ENCODE assay signal across 10 cellular contexts in genomic region chr22:40714514-40714966, GRCh38. TPM values are rescaled to one million over a fixed set of nuclear protein-coding genes. Genes with fewer than 3 reads are reported as not detected.
DNase-seq lines count a peak whose midpoint lies in the region; ATAC-seq and TF ChIP-seq lines count a peak whose summit lies in the region.
"Had no signal": no experiment of that assay in that cellular context is flagged by ENCODE, and none has a peak within 500 bp of the region (broad histone marks: within the 10 kb centered on the region; RNA-seq: fewer than 3 reads in every experiment).

No MANE protein-coding gene starts in this region.

- no peaks in the 10 kb centered on the region for H3K36me3 Mint-ChIP-seq in naive thymus-derived CD8-positive, alpha-beta T cell
- no peaks in the 10 kb centered on the region for H3K36me3 Mint-ChIP-seq in activated CD4-positive, alpha-beta memory T cell treated with anti-CD3 and anti-CD28 coated beads for 36 hours

- peak overlapping the region in 9 of 10 donors; percentile 19 to 78 (median 62) for H3K4me3 Mint-ChIP-seq in naive thymus-derived CD8-positive, alpha-beta T cell
- no peak overlapping the region for H3K4me3 Mint-ChIP-seq in activated CD4-positive, alpha-beta memory T cell treated with anti-CD3 and anti-CD28 coated beads for 36 hours

- peaks cover 10 to 30% (median 23%) of the 10 kb centered on the region in 4 donors for H3K4me1 Mint-ChIP-seq in naive thymus-derived CD8-positive, alpha-beta T cell
- peaks cover 12% of the 10 kb centered on the region for H3K4me1 Mint-ChIP-seq in activated CD4-positive, alpha-beta memory T cell treated with anti-CD3 and anti-CD28 coated beads for 36 hours (ENCODE audit: low read depth)

- no peaks in the 10 kb centered on the region for H3K27me3 Mint-ChIP-seq in naive thymus-derived CD8-positive, alpha-beta T cell
- H3K27me3 Mint-ChIP-seq in activated CD4-positive, alpha-beta memory T cell treated with anti-CD3 and anti-CD28 coated beads for 36 hours = peaks cover 7% of the 10 kb centered on the region

- no peak for TF ChIP-seq CTCF in choroid plexus epithelial cell (conservative IDR thresholded peaks at IDR 0.05; ENCODE audit: low read depth, low read length)

- no peaks in the 10 kb centered on the region for H3K9me3 Mint-ChIP-seq in naive thymus-derived CD8-positive, alpha-beta T cell
- H3K9me3 Mint-ChIP-seq in activated CD4-positive, alpha-beta memory T cell treated with anti-CD3 and anti-CD28 coated beads for 36 hours = no peaks in the 10 kb centered on the region

- no peak overlapping the region for H3K4me3 ChIP-seq in choroid plexus epithelial cell (ENCODE audit: low read depth, low read length)
- H3K4me3 ChIP-seq: upper lobe of right lung had no signal

- intact Hi-C loops in activated CD4-positive, alpha-beta memory T cell treated with anti-CD3 and anti-CD28 coated beads for 36 hours (cut with micrococcal nuclease) = loop anchor here (10.0 kb wide), 1 partner anchor 100 kb away; the partner anchor contains the start of gene SLC25A17

- CTCF ChIA-PET in activated CD4-positive, alpha-beta memory T cell treated with anti-CD3 and anti-CD28 coated beads for 36 hours (lab: Charles Lee) = interaction anchor here (1.8 kb wide), 1 partner anchor 31 kb away, joined by 7 read pairs; no protein-coding TSS in a partner anchor

- H3K27ac Mint-ChIP-seq in naive thymus-derived CD8-positive, alpha-beta T cell = peak overlapping the region in 4 of 10 donors; percentile 46 to 60 (median 53)
- no peak overlapping the region for H3K27ac Mint-ChIP-seq in activated CD4-positive, alpha-beta memory T cell treated with anti-CD3 and anti-CD28 coated beads for 36 hours

- DNase-seq in C1 segment of cervical spinal cord (lab: John Stamatoyannopoulos, UW) (peak in 8 of 14 donors; percentile 4 to 38 (median 6)), M059J (ENCODE audit: low read depth) (peak; percentile 86), choroid plexus epithelial cell (ENCODE audit: low read depth) (peak; percentile 83), T-helper 9 cell (no peak), foreskin melanocyte (no peak)
- peak in 1 of 10 donors; percentile 6 for DNase-seq in naive thymus-derived CD8-positive, alpha-beta T cell
- DNase-seq in activated CD4-positive, alpha-beta memory T cell treated with anti-CD3 and anti-CD28 coated beads for 36 hours = no peak
- DNase-seq: NCI-H1930, upper lobe of right lung had no signal

- POLR2A ChIA-PET in naive thymus-derived CD8-positive, alpha-beta T cell (lab: Charles Lee) = interaction anchor here (0.5 to 1.3 kb wide), 4 partner anchors 10 to 687 kb away, joined by 3 to 6 read pairs (median 4); no protein-coding TSS in a partner anchor
- POLR2A ChIA-PET in activated CD4-positive, alpha-beta memory T cell treated with anti-CD3 and anti-CD28 coated beads for 36 hours (lab: Charles Lee) = interaction anchor here (1.2 kb wide), 1 partner anchor 12 kb away, joined by 4 read pairs; no protein-coding TSS in a partner anchor

- peak in 1 of 2 donors; percentile 24 for ATAC-seq in naive thymus-derived CD8-positive, alpha-beta T cell
- no peak for ATAC-seq in GM21723 (IDR thresholded peaks at IDR 0.05; ENCODE audit: unreplicated experiment)
- ATAC-seq: upper lobe of right lung had no signal

RNA-seq across cellular contexts. Expression of gene MCHR1, which starts 35.3 kb away (rescaled TPM):
- total RNA-seq in M059J (2014; rRNA removed; shearing (Covaris generic)) = 0.07 TPM in 1 of 2 replicates, not detected in the other
- total RNA-seq in naive thymus-derived CD8-positive, alpha-beta T cell = not detected
- polyA plus RNA-seq in naive thymus-derived CD8-positive, alpha-beta T cell = under 1 TPM in 1 of 3 donors, not detected in 2; 0.16 TPM
- total RNA-seq in activated CD4-positive, alpha-beta memory T cell treated with anti-CD3 and anti-CD28 coated beads for 36 hours = not detected
- total RNA-seq: upper lobe of right lung had no signal

Comparison
In these comparisons a context has a peak if more than half of its experiments do, and no peak if none do; other contexts are left out.
1. DNase-seq: peak in C1 segment of cervical spinal cord (8 of 14), M059J (single experiment) and choroid plexus epithelial cell (single experiment); none in T-helper 9 cell (single experiment), activated CD4-positive, alpha-beta memory T cell treated with anti-CD3 and anti-CD28 coated beads for 36 hours (single experiment) and foreskin melanocyte (single experiment).